In the genomic region with DNA sequence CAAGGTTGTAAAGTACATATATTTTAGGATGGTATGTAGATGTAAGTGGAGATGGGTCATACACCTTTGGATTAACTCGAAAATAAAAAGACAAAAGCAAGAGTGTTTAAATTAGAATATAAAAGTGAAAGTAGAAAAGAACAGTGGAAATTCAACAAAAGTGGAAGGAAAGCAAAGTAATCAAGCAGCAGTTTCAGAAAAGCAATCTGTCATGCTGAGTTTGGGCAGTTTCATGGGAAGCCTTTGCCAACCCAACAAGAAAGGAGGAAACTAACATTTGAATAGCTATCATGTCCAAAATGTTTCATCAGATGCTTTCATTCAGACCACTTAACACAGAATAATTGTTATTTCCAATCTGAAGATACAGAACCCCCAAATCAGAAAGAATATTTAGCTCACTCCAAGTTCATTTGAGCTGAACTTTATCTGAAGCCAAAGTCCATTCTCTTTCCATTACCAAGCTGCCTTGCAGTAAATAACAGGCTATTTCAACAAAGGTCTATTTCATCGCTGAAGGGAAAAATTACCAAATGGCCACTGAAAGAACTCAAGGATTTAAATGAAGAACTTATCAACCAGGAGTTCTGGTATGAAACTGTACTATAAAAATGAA, we compare ENCODE assay signal across 18 cellular contexts. TPM values are rescaled to one million over a fixed set of nuclear protein-coding genes. Genes with fewer than 3 reads are reported as not detected.
DNase-seq lines count a peak whose midpoint lies in the region; ATAC-seq, FAIRE-seq and TF ChIP-seq lines count a peak whose summit lies in the region.
"Had no signal": no experiment of that assay in that cellular context is flagged by ENCODE, and none has a peak within 500 bp of the region (broad histone marks: within the 10 kb centered on the region; RNA-seq: fewer than 3 reads in every experiment).

No MANE protein-coding gene starts in this region.

- no peaks in the 10 kb centered on the region for H3K9me3 Mint-ChIP-seq in T-helper 2 cell treated with Interferon-gamma antibody and Interleukin-4, amounts not matched to agents 5 μg/mL and 100 μg/mL, for 36 hours

- H3K4me2 ChIP-seq in Loucy (ENCODE audit: low read depth, low read length, poor library complexity, severe bottlenecking) (no peak overlapping the region), GM12878 (ENCODE audit: control insufficient read depth, insufficient read depth) (peak overlapping the region; percentile 76)

- peaks cover 2% of the 10 kb centered on the region for H3K27me3 Mint-ChIP-seq in T-helper 2 cell treated with Interferon-gamma antibody and Interleukin-4, amounts not matched to agents 5 μg/mL and 100 μg/mL, for 36 hours (ENCODE audit: low read depth)

- no peaks in the 10 kb centered on the region for H3F3A ChIP-seq in Loucy (ENCODE audit: low read depth)

- H3K36me3 Mint-ChIP-seq in T-helper 2 cell treated with Interferon-gamma antibody and Interleukin-4, amounts not matched to agents 5 μg/mL and 100 μg/mL, for 36 hours (ENCODE audit: low read depth), result peaks cover 16% of the 10 kb centered on the region

- intact Hi-C loops in GM12878 (cut with micrococcal nuclease; ENCODE audit: unreplicated experiment) (no loop called here), A673 (cut with micrococcal nuclease; ENCODE audit: unreplicated experiment) (no loop called here)

- H2AFZ ChIP-seq in Loucy (ENCODE audit: low read length) (peak overlapping the region; percentile 30; the same call in 1 of the 2 replicates), GM12878 (ENCODE audit: control insufficient read depth, low read depth, low read length) (no peak overlapping the region)

- SMC1A ChIA-PET in GM12878 (lab: Charles Lee; ENCODE audit: uncharacterized antibody, unreplicated experiment), result interaction anchor here (0.7 to 3.5 kb wide), 7 partner anchors 8 to 24 kb away, joined by 3 to 34 read pairs (median 4); no protein-coding TSS in a partner anchor

- RAD21 ChIA-PET in GM12878 (lab: Charles Lee; ENCODE audit: unreplicated experiment), result interaction anchor here (1.2 to 3.3 kb wide), 3 partner anchors 20 to 103 kb away, joined by 3 to 28 read pairs (median 3); no protein-coding TSS in a partner anchor

- H3K4me3 ChIP-seq in Loucy (ENCODE audit: low read length, poor library complexity, severe bottlenecking), result no peak overlapping the region
- peak overlapping the region; percentile 23; the same call in 1 of the 2 replicates for H3K4me3 ChIP-seq in GM12878
- H3K4me3 ChIP-seq in A673 (ENCODE audit: low read depth, low read length, poor library complexity, severe bottlenecking), result no peak overlapping the region
- H3K4me3 ChIP-seq: skin epidermis had no signal

- peak overlapping the region; percentile 94 for H3K27ac ChIP-seq in GM12878 (ENCODE audit: control insufficient read depth, insufficient read depth)
- no peak overlapping the region for H3K27ac ChIP-seq in A673 (ENCODE audit: low read depth, low read length, poor library complexity, severe bottlenecking)
- H3K27ac ChIP-seq: foreskin keratinocyte, SJCRH30 had no signal

- H3K9me2 ChIP-seq in Loucy (replicated peaks; ENCODE audit: low read depth, low read length), result no peaks in the 10 kb centered on the region

- peaks cover 53% of the 10 kb centered on the region for H3K4me1 Mint-ChIP-seq in T-helper 2 cell treated with Interferon-gamma antibody and Interleukin-4, amounts not matched to agents 5 μg/mL and 100 μg/mL, for 36 hours (ENCODE audit: low read depth)

- no peaks in the 10 kb centered on the region for H3K9me3 ChIP-seq in Loucy (ENCODE audit: insufficient read depth, low read depth, low read length)
- no peaks in the 10 kb centered on the region for H3K9me3 ChIP-seq in GM12878 (replicated peaks; ENCODE audit: control insufficient read depth, insufficient read depth, low read length)
- H3K9me3 ChIP-seq in A673 (ENCODE audit: low read depth, low read length, poor library complexity, severe bottlenecking), result no peaks in the 10 kb centered on the region
- H3K9me3 ChIP-seq: SJCRH30 had no signal

- peak overlapping the region; percentile 87 for H3K4me3 Mint-ChIP-seq in T-helper 2 cell treated with Interferon-gamma antibody and Interleukin-4, amounts not matched to agents 5 μg/mL and 100 μg/mL, for 36 hours

- TF ChIP-seq EP300 in GM12878 (IDR thresholded peaks at IDR 0.05; ENCODE audit: borderline replicate concordance in 1 of 2, control insufficient read depth in 1 of 2, low read depth in 2 of 2, low read length in 2 of 2), result no peak

- H3K9ac ChIP-seq in Loucy (ENCODE audit: low read depth, low read length, poor library complexity, severe bottlenecking) (no peak overlapping the region), GM12878 (ENCODE audit: control insufficient read depth, insufficient read depth, low read length) (no peak overlapping the region)

- CTCF ChIA-PET in GM12878 (lab: Yijun Ruan, JAX), result interaction anchor here (1.5 to 1.9 kb wide), 3 partner anchors 22 to 25 kb away, joined by 3 to 7 read pairs (median 7); a partner anchor contains a TSS
- CTCF ChIA-PET in A673 (lab: Charles Lee), result no interaction called here

- H3K27me3 ChIP-seq in Loucy (ENCODE audit: insufficient read depth, low read length, poor library complexity, severe bottlenecking), result peaks cover 7% of the 10 kb centered on the region
- no peaks in the 10 kb centered on the region for H3K27me3 ChIP-seq in GM12878 (replicated peaks in 1 of 2; ENCODE audit: control insufficient read depth in 2 of 2, insufficient read depth in 2 of 2, low read length in 1 of 2)
- no peaks in the 10 kb centered on the region for H3K27me3 ChIP-seq in A673 (replicated peaks; ENCODE audit: insufficient read depth, low read depth, low read length, poor library complexity)
- H3K27me3 ChIP-seq: dorsolateral prefrontal cortex, foreskin keratinocyte, SJCRH30 had no signal

- peaks cover 24% of the 10 kb centered on the region for H3K4me1 ChIP-seq in Loucy (ENCODE audit: insufficient read depth, low read length, poor library complexity, severe bottlenecking)
- peaks cover 29% of the 10 kb centered on the region for H3K4me1 ChIP-seq in GM12878 (ENCODE audit: control insufficient read depth, insufficient read depth, low read length)
- H3K4me1 ChIP-seq in A673 (ENCODE audit: insufficient read depth, low read length, poor library complexity, severe bottlenecking), result peaks cover 13% of the 10 kb centered on the region

- peaks cover 15% of the 10 kb centered on the region for H4K20me1 ChIP-seq in Loucy (ENCODE audit: insufficient read depth, low read length, poor library complexity, severe bottlenecking)
- no peaks in the 10 kb centered on the region for H4K20me1 ChIP-seq in GM12878 (ENCODE audit: control insufficient read depth, insufficient read depth)

- no peak for FAIRE-seq in GM12878 (lab: Jason Lieb, UNC)

- TF ChIP-seq CTCF in Loucy (conservative IDR thresholded peaks at IDR 0.05; ENCODE audit: low read length) (no peak), GM12878 (IDR thresholded peaks at IDR 0.05 in 2 of 3, conservative IDR thresholded peaks at IDR 0.05 in 1 of 3; ENCODE audit: control insufficient read depth in 2 of 3, extremely low read depth in 1 of 3, insufficient read depth in 1 of 3, low read depth in 3 of 3, low read length in 3 of 3) (no peak), A673 (conservative IDR thresholded peaks at IDR 0.05; ENCODE audit: low read depth, low read length) (no peak)

- ATAC-seq in GM12878 (no peak), HG03378 (IDR thresholded peaks at IDR 0.05; ENCODE audit: unreplicated experiment) (no peak), GM18502 (IDR thresholded peaks at IDR 0.05; ENCODE audit: poor library complexity, unreplicated experiment) (no peak)
- ATAC-seq: activated CD4-positive, CD25-positive, alpha-beta regulatory T cell treated with anti-CD3 and anti-CD28 coated beads, Interleukin-2, amount 50 U/mL, for 24 hours; foreskin keratinocyte had no signal

- no peak for DNase-seq in T-helper 2 cell treated with Interferon-gamma antibody and Interleukin-4, amounts not matched to agents 5 μg/mL and 100 μg/mL, for 36 hours (ENCODE audit: low spot score)
- DNase-seq in T-helper 2 cell (no peak), GM12878 (ENCODE audit: low read depth, low spot score) (no peak), pons (ENCODE audit: low spot score) (peak; percentile 7), A673 (ENCODE audit: low spot score) (no peak)
- DNase-seq: ACHN, DMS79, dorsolateral prefrontal cortex, foreskin keratinocyte, NCI-H187, NCI-H69, SJCRH30, trophoblast cell had no signal

- TF ChIP-seq RAD21 in GM12878 (IDR thresholded peaks at IDR 0.05; ENCODE audit: insufficient read depth, low read depth, low read length), result no peak

- H3K79me2 ChIP-seq in Loucy (ENCODE audit: insufficient read depth, low read length) (peaks cover 32% of the 10 kb centered on the region), GM12878 (ENCODE audit: control insufficient read depth, insufficient read depth, low read length) (peaks cover 31% of the 10 kb centered on the region)

- peaks cover 1% of the 10 kb centered on the region; the same call in 1 of the 2 replicates for H3K36me3 ChIP-seq in Loucy (ENCODE audit: insufficient read depth, low read length)
- 0 out of 4 replicates have a peak, but pooled peaks cover 0 to 2% of the 10 kb centered on the region in 2 experiments for H3K36me3 ChIP-seq in GM12878 (ENCODE audit: control insufficient read depth in 2 of 2, insufficient read depth in 2 of 2, low read length in 1 of 2)
- peaks cover 19% of the 10 kb centered on the region for H3K36me3 ChIP-seq in A673 (ENCODE audit: insufficient read depth, low read length, poor library complexity, severe bottlenecking)

- TF ChIP-seq POLR2A in GM12878 (IDR thresholded peaks at IDR 0.05; ENCODE audit: low read depth, low read length), result no peak

- no TSS peak for BruUV-seq in GM12878 (replicated peaks; lab: Mats Ljungman, UMichigan)
- BruUV-seq in A673 (replicated peaks; lab: Mats Ljungman, UMichigan), result no TSS peak

- POLR2A ChIA-PET in GM12878 (lab: Charles Lee) (interaction anchor here (0.6 to 3.6 kb wide), 5 partner anchors 13 to 1730 kb away, joined by 3 to 19 read pairs (median 5); a partner anchor contains a TSS), A673 (lab: Charles Lee; ENCODE audit: low non-redundant PET) (no interaction called here)

- in situ Hi-C loops in GM12878 (cut with MboI), result no loop called here

- peak overlapping the region; percentile 72 for H3K27ac Mint-ChIP-seq in T-helper 2 cell treated with Interferon-gamma antibody and Interleukin-4, amounts not matched to agents 5 μg/mL and 100 μg/mL, for 36 hours

- WGBS in GM12878 (ENCODE audit: insufficient coverage, insufficient replicate concordance, low lambda C conversion rate, missing lambda C conversion rate), result 53% methylated on average over 2 of the region's 2 CpGs

RNA-seq across cellular contexts. Expression of a gene that starts 1.8 kb away (rescaled TPM):
- 64.0 and 71.2 TPM in 2 replicates for total RNA-seq in GM12878 (2013; cell fraction: nucleolus; rRNA removed)
- 50.7 and 72.1 TPM in 2 replicates for total RNA-seq in GM12878 (2014; rRNA removed)
- total RNA-seq in GM12878 (2014; rRNA removed; fragmentation: Illumina TruSeq; extraction: Trizol), result 88.1 and 89.7 TPM in 2 replicates
- total RNA-seq in GM12878 (2021), result 49.0 and 50.5 TPM in 2 replicates
- 23.0 TPM for polyA plus RNA-seq in GM12878 (2011; ENCODE audit: low read depth)
- 102 and 141 TPM in 2 replicates for polyA plus RNA-seq in GM12878 (2011; rRNA removed)
- 38.1 and 41.7 TPM in 2 replicates for polyA plus RNA-seq in GM12878 (2011; cell fraction: cytosol; rRNA removed)
- polyA plus RNA-seq in GM12878 (2011; cell fraction: nucleus; rRNA removed), result 59.4 and 66.8 TPM in 2 replicates
- 45.4 and 47.2 TPM in 2 replicates for polyA plus RNA-seq in GM12878 (2012)
- polyA plus RNA-seq in GM12878 (2014; fragmentation: Illumina TruSeq; extraction: Trizol), result 102 and 123 TPM in 2 replicates
- polyA plus RNA-seq in GM12878 (2014; fragmentation: Nextera tagmentation; extraction: Ambion mirVana), result 100 to 1,000 TPM; 115 to 131 TPM
- polyA plus RNA-seq in GM12878 (2014; rRNA removed), result 59.0 and 70.6 TPM in 2 replicates
- 10 to 100 TPM; 80.4 to 81.0 TPM for polyA plus RNA-seq in GM12878 (2016; fragmentation: Nextera tagmentation; extraction: Ambion mirVana)
- polyA minus RNA-seq in GM12878 (2011; rRNA and poly(A)+ RNA removed), result 77.8 and 97.4 TPM in 2 replicates
- polyA minus RNA-seq in GM12878 (2011; cell fraction: cytosol; rRNA and poly(A)+ RNA removed), result 37.4 and 40.4 TPM in 2 replicates
- 38.8 and 53.1 TPM in 2 replicates for polyA minus RNA-seq in GM12878 (2011; cell fraction: nucleus; rRNA and poly(A)+ RNA removed)
- total RNA-seq in A673 (2021), result 79.0 and 79.8 TPM in 2 replicates

RNA-seq across cellular contexts. Expression of a gene that starts 24.4 kb away (rescaled TPM):
- total RNA-seq in GM12878 (2013; cell fraction: nucleolus; rRNA removed), result 16.7 and 18.0 TPM in 2 replicates
- total RNA-seq in GM12878 (2014; rRNA removed), result 98.9 and 106 TPM in 2 replicates
- total RNA-seq in GM12878 (2014; rRNA removed; fragmentation: Illumina TruSeq; extraction: Trizol), result 92.4 and 94.3 TPM in 2 replicates
- 69.6 and 74.1 TPM in 2 replicates for total RNA-seq in GM12878 (2021)
- polyA plus RNA-seq in GM12878 (2011; ENCODE audit: low read depth), result 16.2 TPM
- 99.3 and 153 TPM in 2 replicates for polyA plus RNA-seq in GM12878 (2011; rRNA removed)
- 54.2 and 62.4 TPM in 2 replicates for polyA plus RNA-seq in GM12878 (2011; cell fraction: cytosol; rRNA removed)
- polyA plus RNA-seq in GM12878 (2011; cell fraction: nucleus; rRNA removed), result 36.4 and 41.5 TPM in 2 replicates
- 27.0 and 39.9 TPM in 2 replicates for polyA plus RNA-seq in GM12878 (2012)
- polyA plus RNA-seq in GM12878 (2014; fragmentation: Illumina TruSeq; extraction: Trizol), result 96.5 and 112 TPM in 2 replicates
- 10 to 100 TPM; 21.8 to 34.7 TPM for polyA plus RNA-seq in GM12878 (2014; fragmentation: Nextera tagmentation; extraction: Ambion mirVana)
- polyA plus RNA-seq in GM12878 (2014; rRNA removed), result 57.8 and 68.2 TPM in 2 replicates
- polyA plus RNA-seq in GM12878 (2016; fragmentation: Nextera tagmentation; extraction: Ambion mirVana), result 100 to 1,000 TPM; 137 to 153 TPM
- 55.0 and 74.2 TPM in 2 replicates for polyA minus RNA-seq in GM12878 (2011; rRNA and poly(A)+ RNA removed)
- 40.3 and 40.8 TPM in 2 replicates for polyA minus RNA-seq in GM12878 (2011; cell fraction: cytosol; rRNA and poly(A)+ RNA removed)
- 14.7 and 25.6 TPM in 2 replicates for polyA minus RNA-seq in GM12878 (2011; cell fraction: nucleus; rRNA and poly(A)+ RNA removed)
- total RNA-seq in A673 (2021), result 99.0 and 105 TPM in 2 replicates

RNA-seq across cellular contexts. Expression of a gene that starts 34.4 kb away (rescaled TPM):
- total RNA-seq in GM12878 (2013; cell fraction: nucleolus; rRNA removed), result not detected in 2 replicates
- total RNA-seq in GM12878 (2014; rRNA removed), result not detected in 2 replicates
- not detected in 2 replicates for total RNA-seq in GM12878 (2014; rRNA removed; fragmentation: Illumina TruSeq; extraction: Trizol)
- total RNA-seq in GM12878 (2021), result not detected in 2 replicates
- polyA plus RNA-seq in GM12878 (2011; ENCODE audit: low read depth), result not detected
- polyA plus RNA-seq in GM12878 (2011; rRNA removed), result 0.04 and 0.12 TPM in 2 replicates
- 0.12 and 0.13 TPM in 2 replicates for polyA plus RNA-seq in GM12878 (2011; cell fraction: cytosol; rRNA removed)
- 0.16 and 0.27 TPM in 2 replicates for polyA plus RNA-seq in GM12878 (2011; cell fraction: nucleus; rRNA removed)
- polyA plus RNA-seq in GM12878 (2012), result not detected in 2 replicates
- not detected in 2 replicates for polyA plus RNA-seq in GM12878 (2014; fragmentation: Illumina TruSeq; extraction: Trizol)
- not detected for polyA plus RNA-seq in GM12878 (2014; fragmentation: Nextera tagmentation; extraction: Ambion mirVana)
- polyA plus RNA-seq in GM12878 (2014; rRNA removed), result not detected in 2 replicates
- polyA plus RNA-seq in GM12878 (2016; fragmentation: Nextera tagmentation; extraction: Ambion mirVana), result not detected
- polyA minus RNA-seq in GM12878 (2011; rRNA and poly(A)+ RNA removed), result 0.07 TPM in 1 of 2 replicates, not detected in the other
- polyA minus RNA-seq in GM12878 (2011; cell fraction: cytosol; rRNA and poly(A)+ RNA removed), result not detected in 2 replicates
- polyA minus RNA-seq in GM12878 (2011; cell fraction: nucleus; rRNA and poly(A)+ RNA removed), result not detected in 2 replicates
- 0.37 and 0.45 TPM in 2 replicates for total RNA-seq in A673 (2021)
- total RNA-seq: foreskin keratinocyte had no signal
